10 cellular contexts compared by ENCODE assay signal in genomic region chr17:17842111-17842876, GRCh38. TPM values are rescaled to one million over a fixed set of nuclear protein-coding genes. Genes with fewer than 3 reads are reported as not detected.
DNase-seq lines count a peak whose midpoint lies in the region; ATAC-seq and TF ChIP-seq lines count a peak whose summit lies in the region.
"Had no signal": no experiment of that assay in that cellular context is flagged by ENCODE, and none has a peak within 500 bp of the region (broad histone marks: within the 10 kb centered on the region; RNA-seq: fewer than 3 reads in every experiment).

No MANE protein-coding gene starts in this region.

- no peaks in the 10 kb centered on the region for H3K79me2 ChIP-seq in hepatocyte

- no peaks in the 10 kb centered on the region for H3K9me2 ChIP-seq in hepatocyte (replicated peaks; ENCODE audit: insufficient read depth)

- 80% methylated on average over 9 of the region's 9 CpGs for WGBS in hepatocyte (ENCODE audit: low lambda C conversion rate, missing lambda C conversion rate)
- WGBS in sigmoid colon, 2 donors = 82 to 86% methylated on average over 9 of the region's 9 CpGs

- CTCF ChIA-PET in WTC11 (lab: Charles Lee) = interaction anchor here (0.5 to 3.1 kb wide), 9 partner anchors 18 to 80 kb away, joined by 3 to 23 read pairs (median 3); no protein-coding TSS in a partner anchor

- peak overlapping the region in 10 of 11 experiments; percentile 8 to 100 (median 99); a peak in 11 of 22 replicates for H3K27ac ChIP-seq in BLaER1 treated with 17β-estradiol and CSF1 and Interleukin-3, amounts not matched to agents 10 nM and 100 nM
- peak overlapping the region; percentile 99 for H3K27ac ChIP-seq in hepatocyte
- peak overlapping the region in 3 of 4 donors; percentile 99 to 100 (median 99) for H3K27ac ChIP-seq in sigmoid colon

- no peaks in the 10 kb centered on the region for H3K27me3 ChIP-seq in BLaER1 treated with 17β-estradiol and CSF1 and Interleukin-3, amounts not matched to agents 10 nM and 100 nM
- H3K27me3 ChIP-seq in hepatocyte (no peaks in the 10 kb centered on the region), sigmoid colon (no peaks in the 10 kb centered on the region)

- H3K36me3 ChIP-seq in BLaER1 treated with 17β-estradiol and CSF1 and Interleukin-3, amounts not matched to agents 10 nM and 100 nM = peaks cover 0 to 12% (median 0%) of the 10 kb centered on the region in 11 experiments; a peak in 1 of 22 replicates
- no peaks in the 10 kb centered on the region for H3K36me3 ChIP-seq in hepatocyte (replicated peaks; ENCODE audit: insufficient read depth, low read depth)
- peaks cover 0 to 14% (median 9%) of the 10 kb centered on the region in 4 donors for H3K36me3 ChIP-seq in sigmoid colon

- peaks cover 53% of the 10 kb centered on the region for H3K4me1 Mint-ChIP-seq in WTC11

- H3K4me3 Mint-ChIP-seq in WTC11 = no peak overlapping the region
- H3K4me3 Mint-ChIP-seq: activated CD4-positive, alpha-beta memory T cell treated with anti-CD3 and anti-CD28 coated beads for 36 hours; CD14-positive monocyte had no signal

- H3K36me3 Mint-ChIP-seq in WTC11 = no peaks in the 10 kb centered on the region
- H3K36me3 Mint-ChIP-seq: activated CD4-positive, alpha-beta memory T cell treated with anti-CD3 and anti-CD28 coated beads for 36 hours had no signal

- H2AFZ ChIP-seq in hepatocyte = no peak overlapping the region

- no peak for TF ChIP-seq EP300 in sigmoid colon (IDR thresholded peaks at IDR 0.05)

- H3K9me3 Mint-ChIP-seq in WTC11 = no peaks in the 10 kb centered on the region
- H3K9me3 Mint-ChIP-seq: activated CD4-positive, alpha-beta memory T cell treated with anti-CD3 and anti-CD28 coated beads for 36 hours; CD14-positive monocyte had no signal

- H3K27me3 Mint-ChIP-seq in WTC11 (ENCODE audit: low read depth) = peaks cover 3% of the 10 kb centered on the region; the same call in 1 of the 2 replicates
- H3K27me3 Mint-ChIP-seq: activated CD4-positive, alpha-beta memory T cell treated with anti-CD3 and anti-CD28 coated beads for 36 hours had no signal

- H3K27ac Mint-ChIP-seq in WTC11 = peak overlapping the region; percentile 45; the same call in 1 of the 2 replicates
- H3K27ac Mint-ChIP-seq: activated CD4-positive, alpha-beta memory T cell treated with anti-CD3 and anti-CD28 coated beads for 36 hours had no signal

- intact Hi-C loops in sigmoid colon (cut with DNase I) = no loop called here

- peak overlapping the region in 9 of 11 experiments; percentile 9 to 100 (median 98); a peak in 14 of 22 replicates for H3K4me2 ChIP-seq in BLaER1 treated with 17β-estradiol and CSF1 and Interleukin-3, amounts not matched to agents 10 nM and 100 nM
- no peak overlapping the region for H3K4me2 ChIP-seq in hepatocyte

- no peak overlapping the region for H3K4me3 ChIP-seq in BLaER1 treated with 17β-estradiol and CSF1 and Interleukin-3, amounts not matched to agents 10 nM and 100 nM
- H3K4me3 ChIP-seq in hepatocyte (no peak overlapping the region), sigmoid colon (no peak overlapping the region)

- ATAC-seq in WTC11 (no peak), HG02870 (IDR thresholded peaks at IDR 0.05; ENCODE audit: unreplicated experiment) (no peak)

- no peak for DNase-seq in WTC11 (ENCODE audit: low spot score)
- no peak for DNase-seq in hepatocyte (ENCODE audit: low spot score)
- DNase-seq in sigmoid colon = no peak
- DNase-seq in NCI-H187 treated with DMSO at 0.1 percent for 48 hours (lab: John Stamatoyannopoulos, UW) = no peak
- no peak for DNase-seq in hippocampal formation (lab: John Stamatoyannopoulos, UW)
- no peak for DNase-seq in DMS79 (lab: John Stamatoyannopoulos, UW)
- DNase-seq: activated CD4-positive, alpha-beta memory T cell treated with anti-CD3 and anti-CD28 coated beads for 36 hours had no signal

- H3K9me3 ChIP-seq in BLaER1 treated with 17β-estradiol and CSF1 and Interleukin-3, amounts not matched to agents 10 nM and 100 nM (replicated peaks in 1 of 11) = no peaks in the 10 kb centered on the region
- H3K9me3 ChIP-seq in hepatocyte (ENCODE audit: low read depth) = no peaks in the 10 kb centered on the region
- no peaks in the 10 kb centered on the region for H3K9me3 ChIP-seq in sigmoid colon

- TF ChIP-seq POLR2A in sigmoid colon (IDR thresholded peaks at IDR 0.05) = no peak

- H3K4me1 ChIP-seq in BLaER1 treated with 17β-estradiol and CSF1 and Interleukin-3, amounts not matched to agents 10 nM and 100 nM = peaks cover 66 to 95% (median 85%) of the 10 kb centered on the region in 10 experiments
- H3K4me1 ChIP-seq in hepatocyte (ENCODE audit: insufficient read depth) (peaks cover 29% of the 10 kb centered on the region), sigmoid colon (peaks cover 0 to 47% (median 36%) of the 10 kb centered on the region in 4 donors)

- no peaks in the 10 kb centered on the region for H4K20me1 ChIP-seq in BLaER1 treated with 17β-estradiol and CSF1 and Interleukin-3, amounts not matched to agents 10 nM and 100 nM
- H4K20me1 ChIP-seq in hepatocyte (ENCODE audit: insufficient read depth, poor library complexity, severe bottlenecking) = no peaks in the 10 kb centered on the region

- TF ChIP-seq CTCF in WTC11 (IDR thresholded peaks at IDR 0.05) = no peak
- no peak for TF ChIP-seq CTCF in hepatocyte (IDR thresholded peaks at IDR 0.05; ENCODE audit: poor library complexity)
- no peak for TF ChIP-seq CTCF in sigmoid colon (IDR thresholded peaks at IDR 0.05)

- peak overlapping the region in 4 of 11 experiments; percentile 12 to 99 (median 41); a peak in 4 of 22 replicates for H3K9ac ChIP-seq in BLaER1 treated with 17β-estradiol and CSF1 and Interleukin-3, amounts not matched to agents 10 nM and 100 nM

- POLR2A ChIA-PET in WTC11 (lab: Charles Lee) = no interaction called here

TF ChIP-seq in WTC11, 78 proteins besides CTCF, POLR2A, EP300 and RAD21:
- TF ChIP-seq ELF4 (CRISPR knock-in tag; IDR thresholded peaks at IDR 0.05; ENCODE audit: low read depth) (no peak), AFF4 (CRISPR knock-in tag; IDR thresholded peaks at IDR 0.05; ENCODE audit: borderline replicate concordance) (no peak)

RNA-seq across cellular contexts. Expression of gene SREBF1, which starts 5.5 kb away (rescaled TPM):
- total RNA-seq in WTC11 (2021) (72.3 to 93.7 TPM (median 76.7 TPM) in 3 replicates), hepatocyte (47.0 and 57.1 TPM in 2 replicates), sigmoid colon (10 to 100 TPM; 26.0 to 53.5 (median 43.5) TPM)
- polyA plus RNA-seq in hepatocyte (107 and 140 TPM in 2 replicates), sigmoid colon (100 to 1,000 TPM in 1 of 3 donors, 10 to 100 TPM in 2; 10.2 to 172 (median 14.3) TPM)
